In genomic region chr11:105553015-105553414, GRCh38 we compare ENCODE assay signal across 25 cellular contexts. TPM values are rescaled to one million over a fixed set of nuclear protein-coding genes. Genes with fewer than 3 reads are reported as not detected.
DNase-seq lines count a peak whose midpoint lies in the region; ATAC-seq and TF ChIP-seq lines count a peak whose summit lies in the region.
"Had no signal": no experiment of that assay in that cellular context is flagged by ENCODE, and none has a peak within 500 bp of the region (broad histone marks: within the 10 kb centered on the region; RNA-seq: fewer than 3 reads in every experiment).

No MANE protein-coding gene starts in this region.

- H3K18ac ChIP-seq in mesenchymal stem cell (ENCODE audit: low read depth in 1 of 2, low read length in 2 of 2): no peak overlapping the region

- DNase-seq in ELF-1 (ENCODE audit: low read depth, low spot score) (peak; percentile 43), NCI-H226 (peak; percentile 68), cardiac fibroblast (ENCODE audit: low read depth in 2 of 2) (peak; percentile 7 to 16), mesenchymal stem cell (peak; percentile 66), HEK293T (ENCODE audit: extremely low spot score) (no peak), CD14-positive monocyte (ENCODE audit: low spot score) (no peak)
- DNase-seq in activated T-cell treated with anti-CD3 and anti-CD28 coated beads, Interleukin-2, amount 50 U/mL, for 1 hour: no peak
- DNase-seq: activated CD4-positive, CD25-positive, alpha-beta regulatory T cell treated with anti-CD3 and anti-CD28 coated beads, Interleukin-2, amount 50 U/mL, for 72 hours; activated CD8-positive, alpha-beta T cell treated with anti-CD3 and anti-CD28 coated beads, Interleukin-2, amount 10 ng/mL, durations not matched to agents 7 days and 5 days; activated naive CD4-positive, alpha-beta T cell; amniotic stem cell; caudate nucleus; CD4-positive, alpha-beta memory T cell; dermis blood vessel endothelial cell; DMS79; gastrocnemius medialis; H7; lower lobe of right lung; NCI-H1694 treated with DMSO at 0.1 percent for 48 hours; SHP77; stimulated activated CD4-positive, alpha-beta T cell treated with anti-CD3 and anti-CD28 coated beads, Interleukin-1b, Interleukin-23, amount 100 ng/mL, for 48 hours had no signal

- H2BK120ac ChIP-seq in mesenchymal stem cell (ENCODE audit: low read depth, low read length): no peak overlapping the region

- no peak overlapping the region for H3K4me3 ChIP-seq in cardiac fibroblast (replicated peaks in 1 of 2; ENCODE audit: low read depth in 2 of 2, low read length in 2 of 2)
- no peak overlapping the region for H3K4me3 ChIP-seq in mesenchymal stem cell (ENCODE audit: insufficient read depth in 1 of 2, low read depth in 1 of 2, low read length in 2 of 2)
- H3K4me3 ChIP-seq: gastrocnemius medialis, lower lobe of right lung, prostate gland had no signal

- H2AFZ ChIP-seq in mesenchymal stem cell (ENCODE audit: low read depth, low read length): no peak overlapping the region

- TF ChIP-seq CTCF in cardiac fibroblast (IDR thresholded peaks at IDR 0.05; ENCODE audit: low read depth, low read length): no peak
- TF ChIP-seq CTCF in CD14-positive monocyte (IDR thresholded peaks at IDR 0.05): no peak

- H3K4me1 Mint-ChIP-seq in CD14-positive monocyte: peaks cover 5% of the 10 kb centered on the region
- H3K4me1 Mint-ChIP-seq: stimulated activated memory B cell treated with anti-CD40 and anti-IgM and Interleukin-4, amounts not matched to agents 10 μg/mL and 1 μg/mL and 100 μg/mL, for 72 hours had no signal

- no peak overlapping the region for H3K4ac ChIP-seq in mesenchymal stem cell (ENCODE audit: low read depth in 1 of 2, low read length in 2 of 2)

- H2BK5ac ChIP-seq in mesenchymal stem cell (ENCODE audit: low read depth, low read length, poor library complexity, severe bottlenecking): no peak overlapping the region

- H3K36me3 ChIP-seq in mesenchymal stem cell (ENCODE audit: control insufficient read depth in 1 of 2, insufficient read depth in 2 of 2, low read depth in 1 of 2, low read length in 2 of 2): no peaks in the 10 kb centered on the region
- H3K36me3 ChIP-seq: gastrocnemius medialis, lower lobe of right lung, prostate gland had no signal

- intact Hi-C loops in CD14-positive monocyte (cut with micrococcal nuclease): no loop called here

- no peaks in the 10 kb centered on the region for H3K36me3 Mint-ChIP-seq in CD14-positive monocyte
- H3K36me3 Mint-ChIP-seq: CD4-positive, alpha-beta memory T cell; stimulated activated memory B cell treated with anti-CD40 and anti-IgM and Interleukin-4, amounts not matched to agents 10 μg/mL and 1 μg/mL and 100 μg/mL, for 72 hours had no signal

- no peak overlapping the region for H3K4me2 ChIP-seq in mesenchymal stem cell (ENCODE audit: low read length, poor library complexity, severe bottlenecking)

- H3K4me3 Mint-ChIP-seq in CD14-positive monocyte: no peak overlapping the region
- H3K4me3 Mint-ChIP-seq: activated CD8-positive, alpha-beta T cell treated with anti-CD3 and anti-CD28 coated beads, Interleukin-2, amount 10 ng/mL, durations not matched to agents 7 days and 5 days; CD4-positive, alpha-beta memory T cell; stimulated activated memory B cell treated with anti-CD40 and anti-IgM and Interleukin-4, amounts not matched to agents 10 μg/mL and 1 μg/mL and 100 μg/mL, for 72 hours had no signal

- no peak overlapping the region for H2BK15ac ChIP-seq in mesenchymal stem cell (ENCODE audit: low read depth, poor library complexity, severe bottlenecking)

- ATAC-seq in GM21447 (IDR thresholded peaks at IDR 0.05; ENCODE audit: unreplicated experiment): no peak
- ATAC-seq: activated CD8-positive, alpha-beta T cell treated with anti-CD3 and anti-CD28 coated beads, Interleukin-2, amount 10 ng/mL, durations not matched to agents 7 days and 5 days; gastrocnemius medialis; lower lobe of right lung; stimulated activated memory B cell treated with anti-CD40 and anti-IgM and Interleukin-4, amounts not matched to agents 10 μg/mL and 1 μg/mL and 100 μg/mL, for 72 hours had no signal

- H2BK12ac ChIP-seq in mesenchymal stem cell (ENCODE audit: low read length in 2 of 2): no peak overlapping the region

- H3K27ac ChIP-seq in mesenchymal stem cell (ENCODE audit: low read length, poor library complexity, severe bottlenecking): no peak overlapping the region
- H3K27ac ChIP-seq: gastrocnemius medialis, lower lobe of right lung, prostate gland had no signal

- H3K4me1 ChIP-seq in mesenchymal stem cell (ENCODE audit: control insufficient read depth, insufficient read depth, low read depth, low read length): no peaks in the 10 kb centered on the region
- H3K4me1 ChIP-seq: gastrocnemius medialis, lower lobe of right lung, prostate gland had no signal

- H2AK5ac ChIP-seq in mesenchymal stem cell (ENCODE audit: low read length, severe bottlenecking): no peak overlapping the region

- peaks cover 0 to 9% (median 4%) of the 10 kb centered on the region in 7 donors for H3K9me3 Mint-ChIP-seq in CD14-positive monocyte
- H3K9me3 Mint-ChIP-seq: stimulated activated memory B cell treated with anti-CD40 and anti-IgM and Interleukin-4, amounts not matched to agents 10 μg/mL and 1 μg/mL and 100 μg/mL, for 72 hours had no signal

- peak overlapping the region in 1 of 2 experiments; percentile 41 for H3K14ac ChIP-seq in mesenchymal stem cell (ENCODE audit: low read length in 2 of 2)

- CTCF ChIA-PET in HEK293T (lab: Yijun Ruan, JAX): no interaction called here

- no peak overlapping the region for H3K27ac Mint-ChIP-seq in CD14-positive monocyte
- H3K27ac Mint-ChIP-seq: activated CD8-positive, alpha-beta T cell treated with anti-CD3 and anti-CD28 coated beads, Interleukin-2, amount 10 ng/mL, durations not matched to agents 7 days and 5 days; CD4-positive, alpha-beta memory T cell; stimulated activated memory B cell treated with anti-CD40 and anti-IgM and Interleukin-4, amounts not matched to agents 10 μg/mL and 1 μg/mL and 100 μg/mL, for 72 hours had no signal

- no peaks in the 10 kb centered on the region for H3K27me3 Mint-ChIP-seq in CD14-positive monocyte (ENCODE audit: low read depth in 3 of 3)
- H3K27me3 Mint-ChIP-seq: stimulated activated memory B cell treated with anti-CD40 and anti-IgM and Interleukin-4, amounts not matched to agents 10 μg/mL and 1 μg/mL and 100 μg/mL, for 72 hours had no signal

- H3K79me1 ChIP-seq in mesenchymal stem cell (replicated peaks; ENCODE audit: low read length, poor library complexity, severe bottlenecking): no peaks in the 10 kb centered on the region

- peaks cover 4% of the 10 kb centered on the region for H3K9me3 ChIP-seq in mesenchymal stem cell (ENCODE audit: control insufficient read depth, low read length)
- H3K9me3 ChIP-seq: gastrocnemius medialis, lower lobe of right lung, prostate gland had no signal

- POLR2A ChIA-PET in HEK293T (lab: Yijun Ruan, JAX): no interaction called here

- no peak overlapping the region for H3K23ac ChIP-seq in mesenchymal stem cell (ENCODE audit: low read length in 2 of 2)

- H3K9ac ChIP-seq in mesenchymal stem cell (ENCODE audit: low read length): no peak overlapping the region

- WGBS in mesenchymal stem cell: 76% methylated on average over 3 of the region's 4 CpGs

- H3K27me3 ChIP-seq in mesenchymal stem cell (ENCODE audit: control insufficient read depth in 1 of 2, insufficient read depth in 1 of 2, low read length in 2 of 2): no peaks in the 10 kb centered on the region
- H3K27me3 ChIP-seq: gastrocnemius medialis had no signal

- H4K91ac ChIP-seq in mesenchymal stem cell (ENCODE audit: low read length): no peak overlapping the region

- H4K8ac ChIP-seq in mesenchymal stem cell (ENCODE audit: low read length): no peak overlapping the region

TF ChIP-seq in HEK293T, 16 proteins besides CTCF, POLR2A, EP300 and RAD21:
- TF ChIP-seq PKNOX1 (IDR thresholded peaks at IDR 0.05): no peak
- no peak for TF ChIP-seq NFRKB (IDR thresholded peaks at IDR 0.05)
- TF ChIP-seq FOXK2 (IDR thresholded peaks at IDR 0.05): no peak
- TF ChIP-seq CTBP1 (IDR thresholded peaks at IDR 0.05; ENCODE audit: borderline replicate concordance): no peak
- no peak for TF ChIP-seq BHLHE40 (IDR thresholded peaks at IDR 0.05; ENCODE audit: borderline replicate concordance)
- no peak for TF ChIP-seq HDGF (IDR thresholded peaks at IDR 0.05; ENCODE audit: borderline replicate concordance)
- no peak for TF ChIP-seq SUZ12 (IDR thresholded peaks at IDR 0.05)

RNA-seq across cellular contexts. Expression of gene GRIA4, which starts 56.9 kb away (rescaled TPM):
- polyA plus RNA-seq in mesenchymal stem cell (2013, experiment 1 of 2): 33.7 TPM
- polyA plus RNA-seq in mesenchymal stem cell (2013, experiment 2 of 2): 33.4 TPM
- not detected for polyA plus RNA-seq in CD14-positive monocyte
- polyA plus RNA-seq: CD4-positive, alpha-beta memory T cell; keratinocyte had no signal

Comparison
In these comparisons a context has a peak if more than half of its experiments do, and no peak if none do; other contexts are left out.
1. DNase-seq: peak in ELF-1 (single experiment), NCI-H226 (single experiment), cardiac fibroblast (2 of 2) and mesenchymal stem cell (single experiment); none in HEK293T (single experiment), CD14-positive monocyte (single experiment) and activated T-cell treated with anti-CD3 and anti-CD28 coated beads, Interleukin-2, amount 50 U/mL, for 1 hour (single experiment).